In genomic region chr1:43373034-43373940, GRCh38 we compare ENCODE assay signal across 2 cellular contexts.
TF ChIP-seq lines count a peak whose summit lies in the region.

No MANE protein-coding gene starts in this region.

TF ChIP-seq in endothelial cell of umbilical vein, 7 proteins besides CTCF, POLR2A, EP300 and RAD21:
- TF ChIP-seq EZH2 (IDR thresholded peaks at IDR 0.05; ENCODE audit: borderline replicate concordance, low read depth, low read length, severe bottlenecking) (no peak), MYC (IDR thresholded peaks at IDR 0.05; ENCODE audit: low read depth, low read length) (no peak), FOS (IDR thresholded peaks at IDR 0.05; ENCODE audit: borderline replicate concordance, insufficient read depth, low read length) (peak; percentile 99), POLR2AphosphoS5 (IDR thresholded peaks at IDR 0.05; ENCODE audit: insufficient read depth, low read depth, low read length) (peak; percentile 61), GATA2 (IDR thresholded peaks at IDR 0.05; ENCODE audit: insufficient read depth, insufficient read length, low read depth, low read length) (peak; percentile 35), JUN (IDR thresholded peaks at IDR 0.05; ENCODE audit: borderline replicate concordance, insufficient read depth, insufficient read length, low read depth) (peak; percentile 76)
- TF ChIP-seq, protein P1, sequence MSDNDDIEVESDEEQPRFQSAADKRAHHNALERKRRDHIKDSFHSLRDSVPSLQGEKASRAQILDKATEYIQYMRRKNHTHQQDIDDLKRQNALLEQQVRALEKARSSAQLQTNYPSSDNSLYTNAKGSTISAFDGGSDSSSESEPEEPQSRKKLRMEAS (IDR thresholded peaks at IDR 0.05; ENCODE audit: insufficient read depth, insufficient read length) = no peak

TF ChIP-seq in GM12891, 5 proteins besides CTCF, POLR2A, EP300 and RAD21:
- no peak for TF ChIP-seq SPI1 (IDR thresholded peaks at IDR 0.05; ENCODE audit: low read depth, low read length)
- TF ChIP-seq TAF1 (IDR thresholded peaks at IDR 0.05; ENCODE audit: low read depth, low read length) = no peak
- no peak for TF ChIP-seq PAX5 (IDR thresholded peaks at IDR 0.05; ENCODE audit: insufficient read depth, low read length, severe bottlenecking)
- TF ChIP-seq POU2F2 (IDR thresholded peaks at IDR 0.05; ENCODE audit: low read depth, low read length) = no peak
- TF ChIP-seq POLR2AphosphoS5 (IDR thresholded peaks at IDR 0.05; ENCODE audit: low read depth, low read length) = no peak
